In genomic region chr22:35349368-35349703, GRCh38 we compare ENCODE assay signal across 19 cellular contexts. TPM values are rescaled to one million over a fixed set of nuclear protein-coding genes. Genes with fewer than 3 reads are reported as not detected.
DNase-seq lines count a peak whose midpoint lies in the region; ATAC-seq, FAIRE-seq and TF ChIP-seq lines count a peak whose summit lies in the region.
"Had no signal": no experiment of that assay in that cellular context is flagged by ENCODE, and none has a peak within 500 bp of the region (broad histone marks: within the 10 kb centered on the region; RNA-seq: fewer than 3 reads in every experiment).

No MANE protein-coding gene starts in this region.

- H4K20me1 ChIP-seq in smooth muscle cell (ENCODE audit: low read depth) = no peaks in the 10 kb centered on the region

- H3K79me2 ChIP-seq in smooth muscle cell (ENCODE audit: low read depth) = no peaks in the 10 kb centered on the region

- no peaks in the 10 kb centered on the region for H3K9me3 ChIP-seq in smooth muscle cell (replicated peaks; ENCODE audit: low read depth)
- no peaks in the 10 kb centered on the region for H3K9me3 ChIP-seq in endodermal cell (ENCODE audit: control insufficient read depth, low read length)
- H3K9me3 ChIP-seq: esophagus muscularis mucosa had no signal

- H3F3A ChIP-seq in smooth muscle cell (ENCODE audit: low read depth) = no peaks in the 10 kb centered on the region

- no peak for ATAC-seq in HG02588 (IDR thresholded peaks at IDR 0.05; ENCODE audit: unreplicated experiment)
- ATAC-seq: activated T-cell treated with anti-CD3 and anti-CD28 coated beads, Interleukin-2, amount 50 U/mL, for 72 hours; left cardiac atrium had no signal

- H3K27me3 ChIP-seq in smooth muscle cell (ENCODE audit: low read depth) = no peaks in the 10 kb centered on the region
- no peaks in the 10 kb centered on the region for H3K27me3 ChIP-seq in endodermal cell (ENCODE audit: control insufficient read depth, insufficient read depth, low read length, poor library complexity, severe bottlenecking)
- H3K27me3 ChIP-seq: esophagus muscularis mucosa had no signal

- H3K4me3 Mint-ChIP-seq in chondrocyte (ENCODE audit: unreplicated experiment) (no peak overlapping the region), endodermal cell (no peak overlapping the region)
- H3K4me3 Mint-ChIP-seq: activated T-cell treated with anti-CD3 and anti-CD28 coated beads, Interleukin-2, amount 50 U/mL, for 72 hours had no signal

- H3K4me1 Mint-ChIP-seq in chondrocyte (ENCODE audit: low read depth) (peaks cover 23% of the 10 kb centered on the region), endodermal cell (peaks cover 11% of the 10 kb centered on the region)

- WGBS in smooth muscle cell (ENCODE audit: low lambda C conversion rate) = 72% methylated on average over 9 of the region's 9 CpGs
- 92% methylated on average over 5 to 9 of the region's 9 CpGs for WGBS in endodermal cell (ENCODE audit: insufficient coverage in 1 of 2, insufficient read length in 1 of 2), 2 experiments

- H3K9ac ChIP-seq in smooth muscle cell (ENCODE audit: low read depth) (no peak overlapping the region), endodermal cell (ENCODE audit: extremely low read depth, low read length, poor library complexity, severe bottlenecking) (no peak overlapping the region)

- DNase-seq in NCI-H1417 (lab: John Stamatoyannopoulos, UW) = peak; percentile 40 to 87 (median 80)
- DNase-seq in NCI-H1417 treated with DMSO at 0.1 percent for 48 hours (lab: John Stamatoyannopoulos, UW) = no peak
- peak; percentile 91 for DNase-seq in NCI-H345 (lab: John Stamatoyannopoulos, UW)
- no peak for DNase-seq in chondrocyte (ENCODE audit: low spot score)
- no peak for DNase-seq in smooth muscle cell (lab: John Stamatoyannopoulos, UW; ENCODE audit: unreplicated experiment)
- no peak for DNase-seq in RCC 7860 (ENCODE audit: low spot score)
- DNase-seq in endodermal cell = no peak
- DNase-seq: activated CD4-positive, alpha-beta T cell treated with anti-CD3 and anti-CD28 coated beads, Interleukin-2, amount 50 U/mL, for 1 hour; activated T-cell treated with anti-CD3 and anti-CD28 coated beads, Interleukin-2, amount 50 U/mL, for 72 hours; amniotic stem cell; cortex of kidney; hippocampal formation; left cardiac atrium; NCI-H226; stimulated activated CD4-positive, alpha-beta T cell treated with anti-CD3 and anti-CD28 coated beads, Interleukin-4, amount 100 ng/mL, for 4 hours; stimulated activated naive CD4-positive, alpha-beta T cell had no signal

- H3K27me3 Mint-ChIP-seq in chondrocyte (ENCODE audit: low read depth) (no peaks in the 10 kb centered on the region), endodermal cell (ENCODE audit: insufficient read depth) (peaks cover 7% of the 10 kb centered on the region)

- H3K4me1 ChIP-seq in smooth muscle cell (ENCODE audit: low read depth) (no peaks in the 10 kb centered on the region), endodermal cell (ENCODE audit: control insufficient read depth, insufficient read depth, low read length) (no peaks in the 10 kb centered on the region)

- H3K36me3 Mint-ChIP-seq in chondrocyte (ENCODE audit: low read depth) = peaks cover 3% of the 10 kb centered on the region
- peaks cover 1% of the 10 kb centered on the region for H3K36me3 Mint-ChIP-seq in endodermal cell (ENCODE audit: low read depth)

- H3K4me3 ChIP-seq in smooth muscle cell (no peak overlapping the region), endodermal cell (ENCODE audit: low read length) (no peak overlapping the region)
- H3K4me3 ChIP-seq: esophagus muscularis mucosa had no signal

- H3K9me3 Mint-ChIP-seq in chondrocyte (ENCODE audit: low read depth) (no peaks in the 10 kb centered on the region), endodermal cell (no peaks in the 10 kb centered on the region)
- H3K9me3 Mint-ChIP-seq: activated T-cell treated with anti-CD3 and anti-CD28 coated beads, Interleukin-2, amount 50 U/mL, for 72 hours had no signal

- peak overlapping the region; percentile 77 for H3K27ac Mint-ChIP-seq in chondrocyte (ENCODE audit: unreplicated experiment)
- H3K27ac Mint-ChIP-seq in endodermal cell = no peak overlapping the region
- H3K27ac Mint-ChIP-seq: activated T-cell treated with anti-CD3 and anti-CD28 coated beads, Interleukin-2, amount 50 U/mL, for 72 hours had no signal

- TF ChIP-seq CTCF in chondrocyte (IDR thresholded peaks at IDR 0.05) (no peak), smooth muscle cell (IDR thresholded peaks at IDR 0.05; ENCODE audit: borderline replicate concordance, insufficient read depth, poor library complexity, severe bottlenecking) (no peak), endodermal cell (conservative IDR thresholded peaks at IDR 0.05) (no peak)

- no peak overlapping the region for H2AFZ ChIP-seq in smooth muscle cell (ENCODE audit: low read depth)

- H3K4me2 ChIP-seq in smooth muscle cell = peak overlapping the region; percentile 95

- H3K36me3 ChIP-seq in smooth muscle cell (ENCODE audit: low read depth) = no peaks in the 10 kb centered on the region
- no peaks in the 10 kb centered on the region for H3K36me3 ChIP-seq in endodermal cell (ENCODE audit: control insufficient read depth, insufficient read depth, low read length)

- no peak for FAIRE-seq in RCC 7860 (lab: Jason Lieb, UNC)
- FAIRE-seq: A204.1 had no signal

- H3K27ac ChIP-seq in smooth muscle cell (ENCODE audit: low read depth) (no peak overlapping the region), endodermal cell (ENCODE audit: low read depth, low read length) (no peak overlapping the region)

RNA-seq across cellular contexts. Expression of gene HMOX1, which starts 31.6 kb away (rescaled TPM):
- total RNA-seq in chondrocyte (1.9 to 9.4 TPM (median 8.8 TPM) in 3 replicates), smooth muscle cell (11.7 and 13.7 TPM in 2 replicates), endodermal cell (10 to 100 TPM; 11.4 to 21.6 TPM)
- polyA plus RNA-seq in smooth muscle cell = 7.7 and 9.8 TPM in 2 replicates
- 14.4 TPM for polyA plus RNA-seq in endodermal cell (2013, experiment 1 of 2)
- 12.5 TPM for polyA plus RNA-seq in endodermal cell (2013, experiment 2 of 2)

RNA-seq across cellular contexts. Expression of gene TOM1, which starts 49.6 kb away (rescaled TPM):
- total RNA-seq in chondrocyte (40.3 to 52.8 TPM (median 47.9 TPM) in 3 replicates), smooth muscle cell (109 and 127 TPM in 2 replicates), endodermal cell (10 to 100 TPM; 31.3 to 33.3 TPM)
- polyA plus RNA-seq in smooth muscle cell = 73.0 and 86.1 TPM in 2 replicates
- polyA plus RNA-seq in endodermal cell (2013, experiment 1 of 2) = 21.3 TPM
- polyA plus RNA-seq in endodermal cell (2013, experiment 2 of 2) = 21.2 TPM

RNA-seq across cellular contexts. Expression of gene MCM5, which starts 50.6 kb away (rescaled TPM):
- total RNA-seq in chondrocyte (13.3 to 49.6 TPM (median 14.4 TPM) in 3 replicates), smooth muscle cell (7.4 and 28.7 TPM in 2 replicates), endodermal cell (100 to 1,000 TPM; 155 to 179 TPM)
- 23.1 and 31.9 TPM in 2 replicates for polyA plus RNA-seq in smooth muscle cell
- polyA plus RNA-seq in endodermal cell (2013, experiment 1 of 2) = 89.4 TPM
- polyA plus RNA-seq in endodermal cell (2013, experiment 2 of 2) = 70.5 TPM

Comparison
In these comparisons a context has a peak if more than half of its experiments do, and no peak if none do; other contexts are left out.
1. DNase-seq: peak in NCI-H1417 (3 of 3) and NCI-H345 (single experiment); none in NCI-H1417 treated with DMSO at 0.1 percent for 48 hours (single experiment), chondrocyte (single experiment), smooth muscle cell (single experiment), RCC 7860 (single experiment) and endodermal cell (single experiment).